In genomic region chrX:150547511-150548115, GRCh38 we compare ENCODE assay signal across 8 cellular contexts. TPM values are rescaled to one million over a fixed set of nuclear protein-coding genes. Genes with fewer than 3 reads are reported as not detected.
DNase-seq lines count a peak whose midpoint lies in the region; ATAC-seq and TF ChIP-seq lines count a peak whose summit lies in the region.

No MANE protein-coding gene starts in this region.

- no peak for TF ChIP-seq CTCF in heart right ventricle (IDR thresholded peaks at IDR 0.05)
- no peak for TF ChIP-seq CTCF in parathyroid adenoma (IDR thresholded peaks at IDR 0.05)

- 2 to 3% methylated on average over 32 to 47 of the region's 47 CpGs for WGBS in heart right ventricle, 2 donors

- peak overlapping the region; percentile 74 for H2AFZ ChIP-seq in parathyroid adenoma

- H3K4me2 ChIP-seq in parathyroid adenoma (ENCODE audit: low read length), result peak overlapping the region; percentile 48

- peak; percentile 58 for ATAC-seq in GM21423 (IDR thresholded peaks at IDR 0.05; ENCODE audit: unreplicated experiment)
- ATAC-seq in heart right ventricle, result peak; percentile 85 to 93 (median 90)
- ATAC-seq in GM21825 (IDR thresholded peaks at IDR 0.05; ENCODE audit: unreplicated experiment), result no peak

- peak overlapping the region in 9 of 10 donors; percentile 9 to 55 (median 42) for H3K4me3 ChIP-seq in heart right ventricle
- H3K4me3 ChIP-seq in parathyroid adenoma (ENCODE audit: low read depth, low read length), result peak overlapping the region; percentile 34

- H3K27me3 ChIP-seq in heart right ventricle (peaks cover 0 to 4% (median 0%) of the 10 kb centered on the region in 7 donors), parathyroid adenoma (ENCODE audit: control insufficient read depth, insufficient read depth, low read length) (no peaks in the 10 kb centered on the region)

- H3K4me1 ChIP-seq in heart right ventricle (peaks cover 0 to 43% (median 11%) of the 10 kb centered on the region in 9 donors), parathyroid adenoma (peaks cover 2% of the 10 kb centered on the region)

- intact Hi-C loops in heart right ventricle (cut with DNase I), result loop anchor here in 1 of 10 donors (5.0 kb wide), 2 partner anchors 40 kb away; no protein-coding TSS in a partner anchor

- no peak overlapping the region for H3K9ac ChIP-seq in parathyroid adenoma

- H3K79me2 ChIP-seq in parathyroid adenoma, result no peaks in the 10 kb centered on the region

- H3K9me3 ChIP-seq in heart right ventricle, result no peaks in the 10 kb centered on the region
- no peaks in the 10 kb centered on the region for H3K9me3 ChIP-seq in parathyroid adenoma (ENCODE audit: control insufficient read depth, low read length)

- peak overlapping the region; percentile 66 to 88 (median 76) for H3K27ac ChIP-seq in heart right ventricle
- peak overlapping the region; percentile 39 for H3K27ac ChIP-seq in parathyroid adenoma

- DNase-seq in Daoy (ENCODE audit: low read depth) (peak; percentile 47), M059J (ENCODE audit: low read depth) (peak; percentile 64), amniotic epithelial cell (ENCODE audit: low read depth) (peak; percentile 37), heart right ventricle (peak; percentile 57 to 75), glomerular visceral epithelial cell (ENCODE audit: extremely low spot score) (no peak)

- H3K36me3 ChIP-seq in heart right ventricle (no peaks in the 10 kb centered on the region), parathyroid adenoma (ENCODE audit: control insufficient read depth, insufficient read depth, low read length) (no peaks in the 10 kb centered on the region)

RNA-seq across cellular contexts. Expression of gene MTM1, which starts 20.8 kb away (rescaled TPM):
- total RNA-seq in Daoy (2014; rRNA removed; shearing (Covaris generic)), result 4.3 and 10.1 TPM in 2 replicates
- total RNA-seq in M059J (2014; rRNA removed; shearing (Covaris generic)), result 11.5 and 15.5 TPM in 2 replicates
- 10 to 100 TPM in 6 of 10 donors, 1 to 10 TPM in 4; 9.2 to 14.0 (median 11.2) TPM for total RNA-seq in heart right ventricle
- polyA plus RNA-seq in heart right ventricle, result 1 to 10 TPM; 2.4 to 4.1 TPM
